In genomic region chr13:65638572-65639168, GRCh38 we compare ENCODE assay signal across 8 cellular contexts.
DNase-seq lines count a peak whose midpoint lies in the region; ATAC-seq and TF ChIP-seq lines count a peak whose summit lies in the region.

No MANE protein-coding gene starts in this region.

- H3K9ac ChIP-seq in neural cell (ENCODE audit: low read length): no peak overlapping the region

- no peak for DNase-seq in heart left ventricle
- DNase-seq in left cardiac atrium: no peak
- DNase-seq in NCI-H1694 (lab: John Stamatoyannopoulos, UW): peak; percentile 19
- DNase-seq in dermis blood vessel endothelial cell: peak; percentile 63
- DNase-seq in stimulated activated CD4-positive, alpha-beta T cell treated with anti-CD3 and anti-CD28 coated beads, Interleukin-4, amount 100 ng/mL, for 1 hour: no peak
- no peak for DNase-seq in activated CD4-positive, CD25-positive, alpha-beta regulatory T cell (lab: John Stamatoyannopoulos, UW)

- H2AFZ ChIP-seq in neural cell (ENCODE audit: low read depth, low read length): no peak overlapping the region

- TF ChIP-seq RAD21 in neural cell (conservative IDR thresholded peaks at IDR 0.05): peak; percentile 59

- H3K79me2 ChIP-seq in neural cell (replicated peaks; ENCODE audit: insufficient read depth, low read length): no peaks in the 10 kb centered on the region

- no peaks in the 10 kb centered on the region for H4K20me1 ChIP-seq in neural cell (ENCODE audit: insufficient read depth)

- WGBS in heart left ventricle, 4 donors: 20 to 36% (median 25%) methylated on average over 2 of the region's 2 CpGs

- H3K36me3 ChIP-seq in heart left ventricle (no peaks in the 10 kb centered on the region), neural cell (ENCODE audit: insufficient read depth, low read length) (no peaks in the 10 kb centered on the region)

- H3K27ac ChIP-seq in heart left ventricle (no peak overlapping the region), neural cell (ENCODE audit: low read length) (no peak overlapping the region)

- TF ChIP-seq CTCF in heart left ventricle (IDR thresholded peaks at IDR 0.05): peak; percentile 23 to 66 (median 43)
- TF ChIP-seq CTCF in neural cell (IDR thresholded peaks at IDR 0.05; ENCODE audit: poor library complexity, severe bottlenecking): peak; percentile 60

- ATAC-seq in heart left ventricle (peak in 1 of 4 donors; percentile 30), left cardiac atrium (no peak), HG02798 (IDR thresholded peaks at IDR 0.05; ENCODE audit: poor library complexity, unreplicated experiment) (peak; percentile 85)

- no peaks in the 10 kb centered on the region for H3K4me1 ChIP-seq in heart left ventricle

- H3K4me3 ChIP-seq in heart left ventricle (no peak overlapping the region), neural cell (ENCODE audit: low read length) (no peak overlapping the region)

- no peaks in the 10 kb centered on the region for H3F3A ChIP-seq in neural cell (ENCODE audit: insufficient read depth, low read length, poor library complexity, severe bottlenecking)

- TF ChIP-seq POLR2A in heart left ventricle (IDR thresholded peaks at IDR 0.05): no peak

- H3K9me3 ChIP-seq in heart left ventricle (no peaks in the 10 kb centered on the region), neural cell (ENCODE audit: low read length) (no peaks in the 10 kb centered on the region)

- TF ChIP-seq EP300 in neural cell (conservative IDR thresholded peaks at IDR 0.05; ENCODE audit: poor library complexity, severe bottlenecking): no peak

- H3K4me2 ChIP-seq in neural cell (ENCODE audit: low read length): no peak overlapping the region

- H3K9me2 ChIP-seq in neural cell (ENCODE audit: insufficient read depth, low read length): no peaks in the 10 kb centered on the region

- intact Hi-C loops in heart left ventricle (cut with DNase I) (no loop called here), left cardiac atrium (cut with DNase I) (no loop called here)

- H3K27me3 ChIP-seq in heart left ventricle (no peaks in the 10 kb centered on the region), neural cell (ENCODE audit: insufficient read depth, low read depth, low read length) (no peaks in the 10 kb centered on the region)

TF ChIP-seq in neural cell, 6 proteins besides CTCF, POLR2A, EP300 and RAD21:
- peak; percentile 59 for TF ChIP-seq SMC3 (conservative IDR thresholded peaks at IDR 0.05; ENCODE audit: poor library complexity)
- no peak for TF ChIP-seq TAF1 (IDR thresholded peaks at IDR 0.05; ENCODE audit: low read depth)
- TF ChIP-seq MXI1 (conservative IDR thresholded peaks at IDR 0.05; ENCODE audit: poor library complexity, severe bottlenecking): no peak
- TF ChIP-seq EZH2 (IDR thresholded peaks at IDR 0.05; ENCODE audit: borderline replicate concordance, insufficient read depth, low read length, poor library complexity, severe bottlenecking): no peak
- TF ChIP-seq REST (IDR thresholded peaks at IDR 0.05; ENCODE audit: borderline replicate concordance): no peak
- TF ChIP-seq POLR2AphosphoS5 (IDR thresholded peaks at IDR 0.05): no peak
TF ChIP-seq in neural cell: peak in this region for 1.

Comparison
In these comparisons a context has a peak if more than half of its experiments do, and no peak if none do; other contexts are left out.
1. DNase-seq: peak in NCI-H1694 (single experiment) and dermis blood vessel endothelial cell (single experiment); none in heart left ventricle (0 of 5), left cardiac atrium (single experiment), stimulated activated CD4-positive, alpha-beta T cell treated with anti-CD3 and anti-CD28 coated beads, Interleukin-4, amount 100 ng/mL, for 1 hour (single experiment) and activated CD4-positive, CD25-positive, alpha-beta regulatory T cell (0 of 4).